1 cellular context compared by ENCODE assay signal in genomic region chr12:13002301-13003097, GRCh38.
TF ChIP-seq lines count a peak whose summit lies in the region.

No MANE protein-coding gene starts in this region.

TF ChIP-seq in HCT116, 20 proteins besides CTCF, POLR2A, EP300 and RAD21 (continued from another document):
- TF ChIP-seq, protein P1, sequence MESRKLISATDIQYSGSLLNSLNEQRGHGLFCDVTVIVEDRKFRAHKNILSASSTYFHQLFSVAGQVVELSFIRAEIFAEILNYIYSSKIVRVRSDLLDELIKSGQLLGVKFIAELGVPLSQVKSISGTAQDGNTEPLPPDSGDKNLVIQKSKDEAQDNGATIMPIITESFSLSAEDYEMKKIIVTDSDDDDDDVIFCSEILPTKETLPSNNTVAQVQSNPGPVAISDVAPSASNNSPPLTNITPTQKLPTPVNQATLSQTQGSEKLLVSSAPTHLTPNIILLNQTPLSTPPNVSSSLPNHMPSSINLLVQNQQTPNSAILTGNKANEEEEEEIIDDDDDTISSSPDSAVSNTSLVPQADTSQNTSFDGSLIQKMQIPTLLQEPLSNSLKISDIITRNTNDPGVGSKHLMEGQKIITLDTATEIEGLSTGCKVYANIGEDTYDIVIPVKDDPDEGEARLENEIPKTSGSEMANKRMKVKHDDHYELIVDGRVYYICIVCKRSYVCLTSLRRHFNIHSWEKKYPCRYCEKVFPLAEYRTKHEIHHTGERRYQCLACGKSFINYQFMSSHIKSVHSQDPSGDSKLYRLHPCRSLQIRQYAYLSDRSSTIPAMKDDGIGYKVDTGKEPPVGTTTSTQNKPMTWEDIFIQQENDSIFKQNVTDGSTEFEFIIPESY (IDR thresholded peaks at IDR 0.05; ENCODE audit: extremely low read depth, insufficient replicate concordance, low read length): no peak
- TF ChIP-seq EZH2phosphoT487 (IDR thresholded peaks at IDR 0.05; ENCODE audit: borderline replicate concordance) (no peak), ZNF274 (IDR thresholded peaks at IDR 0.05; ENCODE audit: low read depth, low read length) (no peak), ELF1 (IDR thresholded peaks at IDR 0.05; ENCODE audit: borderline replicate concordance, low read depth) (no peak), JUND (IDR thresholded peaks at IDR 0.05) (no peak), FOSL1 (IDR thresholded peaks at IDR 0.05; ENCODE audit: low read depth) (no peak), CEBPB (IDR thresholded peaks at IDR 0.05; ENCODE audit: low read depth) (no peak), SIN3A (IDR thresholded peaks at IDR 0.05; ENCODE audit: low read depth) (no peak)
- TF ChIP-seq, protein P2, sequence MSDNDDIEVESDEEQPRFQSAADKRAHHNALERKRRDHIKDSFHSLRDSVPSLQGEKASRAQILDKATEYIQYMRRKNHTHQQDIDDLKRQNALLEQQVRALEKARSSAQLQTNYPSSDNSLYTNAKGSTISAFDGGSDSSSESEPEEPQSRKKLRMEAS (IDR thresholded peaks at IDR 0.05): no peak
